Comparison of ENCODE assay signal across 1 cellular context in the genomic region with DNA sequence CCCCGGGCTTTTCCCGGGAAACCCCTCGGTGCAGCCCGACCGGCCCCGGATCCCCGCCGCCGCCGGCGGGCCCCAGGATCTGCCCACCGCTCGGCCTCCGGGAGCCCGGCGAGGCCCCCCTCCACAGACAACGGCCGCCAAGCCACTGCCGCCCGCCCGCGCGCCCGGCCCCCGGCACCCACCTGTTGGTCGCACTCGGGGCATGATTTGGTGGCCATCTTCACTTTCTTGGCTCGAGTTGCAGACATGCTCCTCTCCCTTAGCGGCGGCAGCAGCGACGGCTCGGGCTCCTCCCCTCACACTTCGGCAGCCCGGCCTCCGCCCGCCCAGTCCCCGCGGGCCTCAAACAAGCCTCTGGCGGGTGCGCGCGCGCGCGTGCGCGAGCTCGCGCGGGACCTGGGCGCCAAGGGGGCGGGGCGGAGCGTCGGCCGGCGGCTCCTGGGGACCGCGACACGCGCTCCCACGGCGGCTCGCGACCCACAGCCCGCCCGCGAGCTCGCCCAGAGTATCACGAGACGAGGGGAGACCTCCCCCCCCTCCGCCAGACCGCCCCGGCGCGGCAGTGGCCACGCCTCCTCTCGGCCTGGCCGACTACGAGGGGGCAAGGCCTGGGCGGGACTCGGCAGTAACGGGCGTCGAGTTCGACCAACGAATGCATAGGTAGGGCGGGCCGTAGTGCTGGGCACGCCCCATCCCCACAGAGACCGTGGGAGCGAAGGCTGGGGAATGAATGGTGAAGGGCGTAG.
TF ChIP-seq lines count a peak whose summit lies in the region.

C16orf87 (minus strand) TSS at position 279 of the 746 bp plus-strand sequence; CDS start at position 248, 31 bp downstream.

TF ChIP-seq in HEK293, 187 proteins besides CTCF, POLR2A, EP300 and RAD21 (continued from another document):
- TF ChIP-seq, protein P1, sequence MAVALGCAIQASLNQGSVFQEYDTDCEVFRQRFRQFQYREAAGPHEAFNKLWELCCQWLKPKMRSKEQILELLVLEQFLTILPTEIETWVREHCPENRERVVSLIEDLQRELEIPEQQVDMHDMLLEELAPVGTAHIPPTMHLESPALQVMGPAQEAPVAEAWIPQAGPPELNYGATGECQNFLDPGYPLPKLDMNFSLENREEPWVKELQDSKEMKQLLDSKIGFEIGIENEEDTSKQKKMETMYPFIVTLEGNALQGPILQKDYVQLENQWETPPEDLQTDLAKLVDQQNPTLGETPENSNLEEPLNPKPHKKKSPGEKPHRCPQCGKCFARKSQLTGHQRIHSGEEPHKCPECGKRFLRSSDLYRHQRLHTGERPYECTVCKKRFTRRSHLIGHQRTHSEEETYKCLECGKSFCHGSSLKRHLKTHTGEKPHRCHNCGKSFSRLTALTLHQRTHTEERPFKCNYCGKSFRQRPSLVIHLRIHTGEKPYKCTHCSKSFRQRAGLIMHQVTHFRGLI (tag by site-specific recombination; IDR thresholded peaks at IDR 0.05), result 0 out of 2 replicates have a peak, but pooled peaks have one; percentile 46
- TF ChIP-seq ZNF580 (tag by site-specific recombination; IDR thresholded peaks at IDR 0.05), result no peak
- TF ChIP-seq, protein P2, sequence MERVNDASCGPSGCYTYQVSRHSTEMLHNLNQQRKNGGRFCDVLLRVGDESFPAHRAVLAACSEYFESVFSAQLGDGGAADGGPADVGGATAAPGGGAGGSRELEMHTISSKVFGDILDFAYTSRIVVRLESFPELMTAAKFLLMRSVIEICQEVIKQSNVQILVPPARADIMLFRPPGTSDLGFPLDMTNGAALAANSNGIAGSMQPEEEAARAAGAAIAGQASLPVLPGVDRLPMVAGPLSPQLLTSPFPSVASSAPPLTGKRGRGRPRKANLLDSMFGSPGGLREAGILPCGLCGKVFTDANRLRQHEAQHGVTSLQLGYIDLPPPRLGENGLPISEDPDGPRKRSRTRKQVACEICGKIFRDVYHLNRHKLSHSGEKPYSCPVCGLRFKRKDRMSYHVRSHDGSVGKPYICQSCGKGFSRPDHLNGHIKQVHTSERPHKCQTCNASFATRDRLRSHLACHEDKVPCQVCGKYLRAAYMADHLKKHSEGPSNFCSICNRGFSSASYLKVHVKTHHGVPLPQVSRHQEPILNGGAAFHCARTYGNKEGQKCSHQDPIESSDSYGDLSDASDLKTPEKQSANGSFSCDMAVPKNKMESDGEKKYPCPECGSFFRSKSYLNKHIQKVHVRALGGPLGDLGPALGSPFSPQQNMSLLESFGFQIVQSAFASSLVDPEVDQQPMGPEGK (tag by site-specific recombination; IDR thresholded peaks at IDR 0.05), result peak; percentile 51
- TF ChIP-seq GLIS1 (tag by site-specific recombination; IDR thresholded peaks at IDR 0.05), result peak; percentile 36; the same call in 1 of the 2 replicates
- TF ChIP-seq ZNF561 (tag by site-specific recombination; IDR thresholded peaks at IDR 0.05; ENCODE audit: borderline replicate concordance), result no peak; the same call in 1 of the 2 replicates
- TF ChIP-seq SP2 (tag by site-specific recombination; IDR thresholded peaks at IDR 0.05), result peak; percentile 83
- no peak for TF ChIP-seq ZNF221 (tag by site-specific recombination; IDR thresholded peaks at IDR 0.05; ENCODE audit: borderline replicate concordance)
- 0 out of 2 replicates have a peak, but pooled peaks have one; percentile 84 for TF ChIP-seq ZNF785 (tag by site-specific recombination; IDR thresholded peaks at IDR 0.05)
- TF ChIP-seq SCRT2 (tag by site-specific recombination; IDR thresholded peaks at IDR 0.05), result peak; percentile 98
- peak; percentile 43; the same call in 1 of the 2 replicates for TF ChIP-seq GLIS2 (tag by site-specific recombination; IDR thresholded peaks at IDR 0.05)
- TF ChIP-seq ZNF112 (tag by site-specific recombination; IDR thresholded peaks at IDR 0.05), result no peak
- peak; percentile 85 for TF ChIP-seq SCRT1 (tag by site-specific recombination; IDR thresholded peaks at IDR 0.05; ENCODE audit: borderline replicate concordance)
- TF ChIP-seq TCF7L2 (IDR thresholded peaks at IDR 0.05; ENCODE audit: borderline replicate concordance, low read depth, low read length), result no peak
- no peak for TF ChIP-seq ZNF175 (tag by site-specific recombination; IDR thresholded peaks at IDR 0.05)
- 0 out of 2 replicates have a peak, but pooled peaks have one; percentile 14 for TF ChIP-seq EGR2 (tag by site-specific recombination; IDR thresholded peaks at IDR 0.05; ENCODE audit: low read depth)
